In genomic region chr15:51844747-51845426, GRCh38 we compare ENCODE assay signal across 12 cellular contexts. TPM values are rescaled to one million over a fixed set of nuclear protein-coding genes. Genes with fewer than 3 reads are reported as not detected.
DNase-seq lines count a peak whose midpoint lies in the region; ATAC-seq, FAIRE-seq and TF ChIP-seq lines count a peak whose summit lies in the region.
"Had no signal": no experiment of that assay in that cellular context is flagged by ENCODE, and none has a peak within 500 bp of the region (broad histone marks: within the 10 kb centered on the region; RNA-seq: fewer than 3 reads in every experiment).

No MANE protein-coding gene starts in this region.

- H3K9ac ChIP-seq in astrocyte (ENCODE audit: low read length) (peak overlapping the region; percentile 7), kidney (ENCODE audit: low read length in 2 of 2) (no peak overlapping the region)
- H3K9ac ChIP-seq: neural progenitor cell had no signal

- H3K27me3 Mint-ChIP-seq in MCF 10A (ENCODE audit: insufficient read depth, unreplicated experiment) (no peaks in the 10 kb centered on the region), astrocyte (ENCODE audit: low read depth, unreplicated experiment) (no peaks in the 10 kb centered on the region)

- CTCF ChIA-PET in MCF 10A (lab: Yijun Ruan, JAX) = interaction anchor here (0.6 to 1.5 kb wide), 5 partner anchors 9 to 519 kb away, joined by 3 to 4 read pairs (median 3); no protein-coding TSS in a partner anchor

- H3K27ac Mint-ChIP-seq in MCF 10A (ENCODE audit: low read depth, unreplicated experiment) (peak overlapping the region; percentile 93), astrocyte (ENCODE audit: unreplicated experiment) (peak overlapping the region; percentile 51)
- H3K27ac Mint-ChIP-seq: activated CD8-positive, alpha-beta T cell treated with anti-CD3 and anti-CD28 coated beads, Interleukin-2, amount 10 ng/mL, durations not matched to agents 7 days and 5 days; neural progenitor cell had no signal

- H3K4me3 Mint-ChIP-seq in MCF 10A (ENCODE audit: unreplicated experiment) = peak overlapping the region; percentile 28
- no peak overlapping the region for H3K4me3 Mint-ChIP-seq in astrocyte (ENCODE audit: unreplicated experiment)
- H3K4me3 Mint-ChIP-seq: activated CD8-positive, alpha-beta T cell treated with anti-CD3 and anti-CD28 coated beads, Interleukin-2, amount 10 ng/mL, durations not matched to agents 7 days and 5 days; neural progenitor cell had no signal

- intact Hi-C loops in MCF 10A (cut with micrococcal nuclease) = no loop called here
- intact Hi-C loops in breast epithelium (cut with DNase I; ENCODE audit: low total_unique reads) = no loop called here
- intact Hi-C loops in lower lobe of right lung (cut with DNase I) = no loop called here
- intact Hi-C loops in kidney (cut with DNase I) = no loop called here

- H3K4me1 ChIP-seq in breast epithelium (no peaks in the 10 kb centered on the region), astrocyte (ENCODE audit: insufficient read depth, low read length) (peaks cover 47% of the 10 kb centered on the region), lower lobe of right lung (peaks cover 100% of the 10 kb centered on the region), urinary bladder (ENCODE audit: insufficient read depth) (peaks cover 8% of the 10 kb centered on the region), kidney (ENCODE audit: control insufficient read depth in 1 of 2, insufficient read depth in 1 of 2, low read depth in 1 of 2, low read length in 2 of 2) (peaks cover 10 to 22% of the 10 kb centered on the region in 2 donors)

- H3K79me2 ChIP-seq in astrocyte (ENCODE audit: insufficient read depth, low read length) = peaks cover 93% of the 10 kb centered on the region

- FAIRE-seq in astrocyte (lab: Jason Lieb, UNC) (no peak), kidney (lab: Jason Lieb, UNC) (no peak)
- FAIRE-seq: RCC 7860 had no signal

- H3K9me3 ChIP-seq in breast epithelium = no peaks in the 10 kb centered on the region
- no peaks in the 10 kb centered on the region for H3K9me3 ChIP-seq in astrocyte (ENCODE audit: insufficient read depth, low read depth, low read length)
- no peaks in the 10 kb centered on the region for H3K9me3 ChIP-seq in lower lobe of right lung
- H3K9me3 ChIP-seq in kidney (ENCODE audit: control insufficient read depth in 1 of 2, low read length in 2 of 2) = no peaks in the 10 kb centered on the region

- peaks cover 79% of the 10 kb centered on the region for H4K20me1 ChIP-seq in astrocyte (ENCODE audit: insufficient read depth, low read length)

- ATAC-seq in lower lobe of right lung = no peak
- ATAC-seq in GM21717 (IDR thresholded peaks at IDR 0.05; ENCODE audit: unreplicated experiment) = no peak
- no peak for ATAC-seq in GM21737 (IDR thresholded peaks at IDR 0.05; ENCODE audit: unreplicated experiment)
- ATAC-seq: activated CD8-positive, alpha-beta T cell treated with anti-CD3 and anti-CD28 coated beads, Interleukin-2, amount 10 ng/mL, durations not matched to agents 7 days and 5 days had no signal

- 57% methylated on average over 4 of the region's 4 CpGs for WGBS in urinary bladder

- H3K27ac ChIP-seq in breast epithelium (peak overlapping the region in 1 of 2 donors; percentile 8), astrocyte (ENCODE audit: low read depth, low read length) (peak overlapping the region; percentile 81), lower lobe of right lung (peak overlapping the region; percentile 20), urinary bladder (ENCODE audit: low read depth) (peak overlapping the region; percentile 16), kidney (ENCODE audit: low read depth in 2 of 2, low read length in 2 of 2) (no peak overlapping the region)
- H3K27ac ChIP-seq: neural progenitor cell had no signal

- H3K4me1 Mint-ChIP-seq in MCF 10A (ENCODE audit: insufficient read depth, unreplicated experiment) (peaks cover 58% of the 10 kb centered on the region), astrocyte (ENCODE audit: low read depth, unreplicated experiment) (peaks cover 43% of the 10 kb centered on the region)

- peaks cover 17% of the 10 kb centered on the region for H3K36me3 Mint-ChIP-seq in MCF 10A (ENCODE audit: insufficient read depth, unreplicated experiment)
- peaks cover 4% of the 10 kb centered on the region for H3K36me3 Mint-ChIP-seq in astrocyte (ENCODE audit: low read depth, unreplicated experiment)

- POLR2A ChIA-PET in MCF 10A (lab: Yijun Ruan, JAX) = interaction anchor here (1.1 to 4.4 kb wide), 10 partner anchors 9 to 194 kb away, joined by 3 to 51 read pairs (median 6); partner anchors contain the start of gene TMOD3

- no peak overlapping the region for H2AFZ ChIP-seq in astrocyte (ENCODE audit: low read depth, low read length)
- H2AFZ ChIP-seq: neural progenitor cell had no signal

- H3K36me3 ChIP-seq in breast epithelium (no peaks in the 10 kb centered on the region), astrocyte (ENCODE audit: insufficient read depth, low read length) (no peaks in the 10 kb centered on the region), lower lobe of right lung (no peaks in the 10 kb centered on the region), urinary bladder (ENCODE audit: insufficient read depth) (no peaks in the 10 kb centered on the region), kidney (ENCODE audit: control insufficient read depth in 1 of 2, insufficient read depth in 2 of 2, low read length in 2 of 2) (no peaks in the 10 kb centered on the region)
- H3K36me3 ChIP-seq: neural progenitor cell had no signal

- TF ChIP-seq CTCF in MCF 10A (IDR thresholded peaks at IDR 0.05; ENCODE audit: unreplicated experiment) = no peak
- TF ChIP-seq CTCF in breast epithelium (IDR thresholded peaks at IDR 0.05) = no peak
- no peak for TF ChIP-seq CTCF in astrocyte (IDR thresholded peaks at IDR 0.05; ENCODE audit: insufficient read depth, low read depth, low read length)
- TF ChIP-seq CTCF in lower lobe of right lung (IDR thresholded peaks at IDR 0.05) = no peak
- no peak for TF ChIP-seq CTCF in kidney (IDR thresholded peaks at IDR 0.05; ENCODE audit: borderline replicate concordance, extremely low read depth, insufficient read depth)

- peak overlapping the region; percentile 28 for H3K4me2 ChIP-seq in astrocyte (ENCODE audit: low read length)
- H3K4me2 ChIP-seq: neural progenitor cell had no signal

- no peak for TF ChIP-seq POLR2A in breast epithelium (IDR thresholded peaks at IDR 0.05)

- BruUV-seq in MCF 10A (replicated peaks; lab: Mats Ljungman, UMichigan) = no TSS peak

- H3K27me3 ChIP-seq in breast epithelium = no peaks in the 10 kb centered on the region
- no peaks in the 10 kb centered on the region for H3K27me3 ChIP-seq in astrocyte (ENCODE audit: insufficient read depth, low read length)
- H3K27me3 ChIP-seq in lower lobe of right lung (ENCODE audit: low read depth) = no peaks in the 10 kb centered on the region
- H3K27me3 ChIP-seq: neural progenitor cell had no signal

- H3K9me3 Mint-ChIP-seq in MCF 10A (ENCODE audit: unreplicated experiment) (peaks cover 7% of the 10 kb centered on the region), astrocyte (ENCODE audit: unreplicated experiment) (no peaks in the 10 kb centered on the region)
- H3K9me3 Mint-ChIP-seq: neural progenitor cell had no signal

- H3K4me3 ChIP-seq in breast epithelium (no peak overlapping the region), astrocyte (ENCODE audit: insufficient read depth, low read depth, low read length) (no peak overlapping the region), lower lobe of right lung (no peak overlapping the region), urinary bladder (ENCODE audit: low read depth, low read length) (no peak overlapping the region), kidney (ENCODE audit: low read length in 2 of 2) (no peak overlapping the region)
- H3K4me3 ChIP-seq: neural progenitor cell had no signal

- DNase-seq in MCF 10A (ENCODE audit: unreplicated experiment) = no peak
- no peak for DNase-seq in breast epithelium (ENCODE audit: low spot score in 2 of 2)
- no peak for DNase-seq in astrocyte (ENCODE audit: low read depth)
- DNase-seq in lower lobe of right lung = no peak
- no peak for DNase-seq in kidney
- DNase-seq: activated CD8-positive, alpha-beta T cell treated with anti-CD3 and anti-CD28 coated beads, Interleukin-2, amount 10 ng/mL, durations not matched to agents 7 days and 5 days; NCI-H2171 treated with DMSO at 0.1 percent for 48 hours had no signal

RNA-seq across cellular contexts. Expression of gene TMOD3, which starts 15.4 kb away (rescaled TPM):
- 93.5 and 94.6 TPM in 2 replicates for total RNA-seq in MCF 10A (2022)
- total RNA-seq in breast epithelium = 10 to 100 TPM; 24.9 to 31.4 (median 27.5) TPM
- total RNA-seq in astrocyte = 65.2 TPM in 2 replicates
- total RNA-seq in lower lobe of right lung = 73.7 TPM
- total RNA-seq in urinary bladder = 53.8 TPM
- polyA plus RNA-seq in urinary bladder = 11.6 TPM
- 49.0 TPM for total RNA-seq in kidney
- polyA plus RNA-seq in kidney (ENCODE audit: insufficient read depth, low read depth, low replicate concordance) = 8.9 TPM

Comparison
In these comparisons a context has a peak if more than half of its experiments do, and no peak if none do; other contexts are left out.
1. H3K27ac ChIP-seq: peak in astrocyte (single experiment), lower lobe of right lung (single experiment) and urinary bladder (single experiment); none in kidney (0 of 2).